18 cellular contexts compared by ENCODE assay signal in the genomic region with DNA sequence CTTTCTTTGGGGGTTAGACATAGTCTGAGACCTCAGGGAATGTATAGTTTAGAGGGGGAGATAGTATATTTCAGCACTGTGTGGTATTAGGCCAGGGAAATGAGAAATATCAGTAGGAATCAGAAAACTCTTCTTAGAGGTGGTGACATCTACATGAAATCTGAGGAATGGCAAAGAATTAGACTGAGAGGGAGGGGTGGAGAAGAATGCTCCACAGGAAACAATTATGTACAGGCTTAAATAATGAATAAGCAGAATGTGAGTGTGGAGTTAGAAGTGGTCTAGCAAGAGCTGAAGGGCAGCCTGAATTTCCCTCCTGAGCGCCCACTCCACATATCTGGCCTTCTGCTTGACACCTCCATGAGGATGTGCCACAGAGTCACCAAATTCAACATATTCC. TPM values are rescaled to one million over a fixed set of nuclear protein-coding genes. Genes with fewer than 3 reads are reported as not detected.
DNase-seq lines count a peak whose midpoint lies in the region; ATAC-seq, FAIRE-seq and TF ChIP-seq lines count a peak whose summit lies in the region.
"Had no signal": no experiment of that assay in that cellular context is flagged by ENCODE, and none has a peak within 500 bp of the region (broad histone marks: within the 10 kb centered on the region; RNA-seq: fewer than 3 reads in every experiment).

No MANE protein-coding gene starts in this region.

- H3K4me3 ChIP-seq in A673 (ENCODE audit: low read depth, low read length, poor library complexity, severe bottlenecking) (no peak overlapping the region), astrocyte (ENCODE audit: insufficient read depth, low read depth, low read length) (no peak overlapping the region), neutrophil (ENCODE audit: low read depth in 1 of 2, low read length in 1 of 2) (no peak overlapping the region)

- TF ChIP-seq CTCF in A673 (conservative IDR thresholded peaks at IDR 0.05; ENCODE audit: low read depth, low read length) (no peak), astrocyte (IDR thresholded peaks at IDR 0.05; ENCODE audit: insufficient read depth, low read depth, low read length) (no peak), neutrophil (IDR thresholded peaks at IDR 0.05) (no peak)

- H3K36me3 Mint-ChIP-seq in astrocyte (ENCODE audit: low read depth, unreplicated experiment): no peaks in the 10 kb centered on the region
- no peaks in the 10 kb centered on the region for H3K36me3 Mint-ChIP-seq in activated T-cell treated with anti-CD3 and anti-CD28 coated beads, Interleukin-2, amount 50 U/mL, for 72 hours (ENCODE audit: insufficient read depth in 2 of 2)

- H3K36me3 ChIP-seq in A673 (ENCODE audit: insufficient read depth, low read length, poor library complexity, severe bottlenecking) (no peaks in the 10 kb centered on the region), astrocyte (ENCODE audit: insufficient read depth, low read length) (no peaks in the 10 kb centered on the region), neutrophil (no peaks in the 10 kb centered on the region)

- peaks cover 14% of the 10 kb centered on the region for H3K79me2 ChIP-seq in astrocyte (ENCODE audit: insufficient read depth, low read length)

- no peak for FAIRE-seq in astrocyte (lab: Jason Lieb, UNC)
- FAIRE-seq: D721Med, H1 had no signal

- no peaks in the 10 kb centered on the region for H3K27me3 ChIP-seq in A673 (replicated peaks; ENCODE audit: insufficient read depth, low read depth, low read length, poor library complexity)
- H3K27me3 ChIP-seq in astrocyte (ENCODE audit: insufficient read depth, low read length): no peaks in the 10 kb centered on the region
- H3K27me3 ChIP-seq in neutrophil: no peaks in the 10 kb centered on the region

- H3K4me1 ChIP-seq in A673 (ENCODE audit: insufficient read depth, low read length, poor library complexity, severe bottlenecking) (peaks cover 10% of the 10 kb centered on the region), astrocyte (ENCODE audit: insufficient read depth, low read length) (no peaks in the 10 kb centered on the region), neutrophil (ENCODE audit: control insufficient read depth in 1 of 2, insufficient read depth in 1 of 2, low read depth in 1 of 2, low read length in 1 of 2) (peaks cover 49 to 64% of the 10 kb centered on the region in 2 experiments)

- POLR2A ChIA-PET in A673 (lab: Charles Lee; ENCODE audit: low non-redundant PET): no interaction called here

- CTCF ChIA-PET in A673 (lab: Charles Lee): interaction anchor here (1.6 kb wide), 1 partner anchor 22 kb away, joined by 4 read pairs; no protein-coding TSS in a partner anchor

- no TSS peak for BruUV-seq in A673 (replicated peaks; lab: Mats Ljungman, UMichigan)

- ATAC-seq in activated T-cell treated with anti-CD3 and anti-CD28 coated beads, Interleukin-2, amount 50 U/mL, for 72 hours (replicated peaks in 1 of 2): no peak
- no peak for ATAC-seq in GM21825 (IDR thresholded peaks at IDR 0.05; ENCODE audit: unreplicated experiment)

- no peak overlapping the region for H3K4me2 ChIP-seq in astrocyte (ENCODE audit: low read length)

- DNase-seq in A673 (ENCODE audit: low spot score) (peak; percentile 62), EL (peak; percentile 15), astrocyte (ENCODE audit: low read depth) (no peak), OCI-M1 (lab: John Stamatoyannopoulos, UW) (no peak), AG08395 (ENCODE audit: low spot score) (no peak)
- DNase-seq in activated T-cell treated with anti-CD3 and anti-CD28 coated beads, Interleukin-2, amount 50 U/mL, for 72 hours: no peak
- DNase-seq: 8988T; AML-193; Caco-2; CD4-positive, alpha-beta T cell; GF-D8; H9 had no signal

- H2AFZ ChIP-seq in astrocyte (ENCODE audit: low read depth, low read length): no peak overlapping the region

- no peak overlapping the region for H3K4me3 Mint-ChIP-seq in astrocyte (ENCODE audit: unreplicated experiment)
- H3K4me3 Mint-ChIP-seq in activated T-cell treated with anti-CD3 and anti-CD28 coated beads, Interleukin-2, amount 50 U/mL, for 72 hours: no peak overlapping the region
- H3K4me3 Mint-ChIP-seq: CD4-positive, alpha-beta T cell; H9 had no signal

- peaks cover 4% of the 10 kb centered on the region for H4K20me1 ChIP-seq in astrocyte (ENCODE audit: insufficient read depth, low read length)

- peaks cover 4% of the 10 kb centered on the region for H3K4me1 Mint-ChIP-seq in astrocyte (ENCODE audit: low read depth, unreplicated experiment)
- H3K4me1 Mint-ChIP-seq in activated T-cell treated with anti-CD3 and anti-CD28 coated beads, Interleukin-2, amount 50 U/mL, for 72 hours (ENCODE audit: low read depth): peaks cover 2% of the 10 kb centered on the region

- no peaks in the 10 kb centered on the region for H3K27me3 Mint-ChIP-seq in astrocyte (ENCODE audit: low read depth, unreplicated experiment)
- peaks cover 32% of the 10 kb centered on the region for H3K27me3 Mint-ChIP-seq in activated T-cell treated with anti-CD3 and anti-CD28 coated beads, Interleukin-2, amount 50 U/mL, for 72 hours (ENCODE audit: low read depth)

- H3K27ac ChIP-seq in A673 (ENCODE audit: low read depth, low read length, poor library complexity, severe bottlenecking) (peak overlapping the region; percentile 43), astrocyte (ENCODE audit: low read depth, low read length) (no peak overlapping the region), neutrophil (peak overlapping the region; percentile 72)
- H3K27ac ChIP-seq: C4-2B, HL-60 had no signal

- H3K9me3 ChIP-seq in A673 (ENCODE audit: low read depth, low read length, poor library complexity, severe bottlenecking) (no peaks in the 10 kb centered on the region), astrocyte (ENCODE audit: insufficient read depth, low read depth, low read length) (no peaks in the 10 kb centered on the region), neutrophil (no peaks in the 10 kb centered on the region)
- H3K9me3 ChIP-seq: Caco-2 had no signal

- H3K9ac ChIP-seq in astrocyte (ENCODE audit: low read length): no peak overlapping the region

- peak overlapping the region; percentile 7 for H3K27ac Mint-ChIP-seq in astrocyte (ENCODE audit: unreplicated experiment)
- H3K27ac Mint-ChIP-seq in activated T-cell treated with anti-CD3 and anti-CD28 coated beads, Interleukin-2, amount 50 U/mL, for 72 hours: no peak overlapping the region
- H3K27ac Mint-ChIP-seq: CD4-positive, alpha-beta T cell; H9 had no signal

- intact Hi-C loops in A673 (cut with micrococcal nuclease; ENCODE audit: unreplicated experiment): no loop called here

- no peaks in the 10 kb centered on the region for H3K9me3 Mint-ChIP-seq in astrocyte (ENCODE audit: unreplicated experiment)
- H3K9me3 Mint-ChIP-seq in activated T-cell treated with anti-CD3 and anti-CD28 coated beads, Interleukin-2, amount 50 U/mL, for 72 hours: no peaks in the 10 kb centered on the region
- H3K9me3 Mint-ChIP-seq: CD4-positive, alpha-beta T cell had no signal

RNA-seq across cellular contexts. Expression of a gene that starts 3.6 kb away (rescaled TPM):
- total RNA-seq in A673 (2021) (22.3 and 23.4 TPM in 2 replicates), astrocyte (19.5 and 27.1 TPM in 2 replicates)
- total RNA-seq in activated T-cell treated with anti-CD3 and anti-CD28 coated beads, Interleukin-2, amount 50 U/mL, for 72 hours: 1 to 10 TPM; 6.0 to 6.4 TPM

Comparison
In these comparisons a context has a peak if more than half of its experiments do, and no peak if none do; other contexts are left out.
1. DNase-seq: peak in A673 (single experiment) and EL (single experiment); none in astrocyte (single experiment), activated T-cell treated with anti-CD3 and anti-CD28 coated beads, Interleukin-2, amount 50 U/mL, for 72 hours (0 of 2), OCI-M1 (single experiment) and AG08395 (single experiment).